In the genomic region with DNA sequence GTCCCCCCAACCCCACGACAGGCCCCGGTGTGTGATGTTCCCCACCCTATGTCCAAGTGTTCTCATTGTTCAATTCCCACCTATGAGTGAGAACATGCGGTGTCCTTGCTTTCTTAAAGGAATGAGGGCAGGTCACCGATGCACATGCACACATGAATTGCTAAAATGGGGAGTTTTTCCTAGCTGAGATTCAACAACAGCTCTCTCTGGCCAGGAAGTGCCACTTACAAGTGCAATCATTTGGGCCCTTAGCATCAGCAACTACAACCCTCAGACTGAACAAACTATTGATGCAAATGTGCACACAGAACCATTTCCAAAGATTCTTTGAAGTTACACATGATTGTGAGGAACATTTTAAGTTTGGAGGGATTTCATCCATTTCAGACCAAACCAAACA, we compare ENCODE assay signal across 28 cellular contexts.
"Had no signal": no experiment of that assay in that cellular context is flagged by ENCODE, and none has a peak within 500 bp of the region (broad histone marks: within the 10 kb centered on the region; RNA-seq: fewer than 3 reads in every experiment).

No MANE protein-coding gene starts in this region.

- H2AFZ ChIP-seq: neural progenitor cell had no signal

- H3K4me3 ChIP-seq: coronary artery, esophagus squamous epithelium, lower lobe of right lung, neural progenitor cell, prostate gland, right atrium auricular region, smooth muscle cell, thoracic aorta had no signal

- H3K9ac ChIP-seq: neural progenitor cell had no signal

- H3K27me3 ChIP-seq: esophagus squamous epithelium, neural progenitor cell, right atrium auricular region had no signal

- H3K4me2 ChIP-seq: neural progenitor cell, smooth muscle cell had no signal

- H3K36me3 ChIP-seq: esophagus squamous epithelium, lower lobe of right lung, neural progenitor cell, prostate gland, right atrium auricular region, thoracic aorta had no signal

- ATAC-seq: left ventricle myocardium superior; lower lobe of right lung; naive thymus-derived CD4-positive, alpha-beta T cell; sciatic nerve; stimulated activated effector memory CD8-positive, alpha-beta T cell treated with anti-CD3 and anti-CD28 coated beads, Interleukin-12 subunit alpha, Interleukin-12 subunit beta, amount 100 ng/mL, for 72 hours; stimulated activated naive CD8-positive, alpha-beta T cell treated with anti-CD3 and anti-CD28 coated beads, Interleukin-15, Interleukin-2, amounts not matched to agents 100 U/mL and 50 U/mL, for 24 hours had no signal

- H3K4me1 Mint-ChIP-seq: central memory CD8-positive, alpha-beta T cell; immature natural killer cell; naive thymus-derived CD4-positive, alpha-beta T cell; stimulated activated effector memory CD8-positive, alpha-beta T cell treated with anti-CD3 and anti-CD28 coated beads, Interleukin-12 subunit alpha, Interleukin-12 subunit beta, amount 100 ng/mL, for 72 hours had no signal

- H3K4me1 ChIP-seq: esophagus squamous epithelium, lower lobe of right lung, neural progenitor cell, prostate gland, right atrium auricular region had no signal

- H3K36me3 Mint-ChIP-seq: immature natural killer cell; naive thymus-derived CD4-positive, alpha-beta T cell; neural progenitor cell; stimulated activated effector memory CD8-positive, alpha-beta T cell treated with anti-CD3 and anti-CD28 coated beads, Interleukin-12 subunit alpha, Interleukin-12 subunit beta, amount 100 ng/mL, for 72 hours; type B pancreatic cell had no signal

- DNase-seq: dermis blood vessel endothelial cell; effector memory CD4-positive, alpha-beta T cell; erythroblast; esophagus squamous epithelium; foreskin melanocyte; hypothalamus; immature natural killer cell; islet precursor cell; left ventricle myocardium superior; lower lobe of right lung; naive thymus-derived CD4-positive, alpha-beta T cell; nucleus accumbens; stimulated activated CD4-positive, alpha-beta T cell treated with anti-CD3 and anti-CD28 coated beads, Interleukin-12 subunit alpha, Interleukin-12 subunit beta, amount 100 ng/mL, for 4 hours; stimulated activated CD4-positive, alpha-beta T cell treated with anti-CD3 and anti-CD28 coated beads, Interleukin-1b, Interleukin-23, amount 100 ng/mL, for 48 hours; stimulated activated CD4-positive, alpha-beta T cell treated with anti-CD3 and anti-CD28 coated beads, Interleukin-4, amount 100 ng/mL, for 1 hour; stimulated activated naive CD8-positive, alpha-beta T cell treated with anti-CD3 and anti-CD28 coated beads, Interleukin-15, Interleukin-2, amounts not matched to agents 100 U/mL and 50 U/mL, for 24 hours; substantia nigra had no signal

- H3K27ac Mint-ChIP-seq: immature natural killer cell; naive thymus-derived CD4-positive, alpha-beta T cell; neural progenitor cell; stimulated activated effector memory CD8-positive, alpha-beta T cell treated with anti-CD3 and anti-CD28 coated beads, Interleukin-12 subunit alpha, Interleukin-12 subunit beta, amount 100 ng/mL, for 72 hours; type B pancreatic cell had no signal

- H3K27ac ChIP-seq: coronary artery, esophagus squamous epithelium, lower lobe of right lung, neural progenitor cell, prostate gland, right atrium auricular region, thoracic aorta had no signal

- H3K9me3 Mint-ChIP-seq: central memory CD8-positive, alpha-beta T cell; nephron; neural progenitor cell; stimulated activated effector memory CD8-positive, alpha-beta T cell treated with anti-CD3 and anti-CD28 coated beads, Interleukin-12 subunit alpha, Interleukin-12 subunit beta, amount 100 ng/mL, for 72 hours; type B pancreatic cell had no signal

- H3K27me3 Mint-ChIP-seq: central memory CD8-positive, alpha-beta T cell had no signal

- H3K9me3 ChIP-seq: esophagus squamous epithelium, lower lobe of right lung, prostate gland, right atrium auricular region, thoracic aorta had no signal

- H3K4me3 Mint-ChIP-seq: central memory CD8-positive, alpha-beta T cell; immature natural killer cell; naive thymus-derived CD4-positive, alpha-beta T cell; neural progenitor cell; stimulated activated effector memory CD8-positive, alpha-beta T cell treated with anti-CD3 and anti-CD28 coated beads, Interleukin-12 subunit alpha, Interleukin-12 subunit beta, amount 100 ng/mL, for 72 hours; type B pancreatic cell had no signal
